Comparison of ENCODE assay signal across 1 cellular context in genomic region chr14:39266589-39266870, GRCh38.
TF ChIP-seq lines count a peak whose summit lies in the region.

No MANE protein-coding gene starts in this region.

TF ChIP-seq in K562, 482 proteins besides CTCF, POLR2A, EP300 and RAD21 (continued from another document):
- no peak for TF ChIP-seq AFF1 (IDR thresholded peaks at IDR 0.05; ENCODE audit: low read depth in 1 of 2, partially characterized antibody in 2 of 2)
